ENCODE assay signal across 36 cellular contexts in genomic region chr20:42074944-42075343, GRCh38.
"Had no signal": no experiment of that assay in that cellular context is flagged by ENCODE, and none has a peak within 500 bp of the region (broad histone marks: within the 10 kb centered on the region; RNA-seq: fewer than 3 reads in every experiment).

No MANE protein-coding gene starts in this region.

- H3K9me3 Mint-ChIP-seq: activated CD4-positive, alpha-beta memory T cell treated with anti-CD3 and anti-CD28 coated beads for 36 hours; activated naive CD4-positive, alpha-beta T cell treated with anti-CD3 and anti-CD28 coated beads for 36 hours; activated naive CD4-positive, alpha-beta T cell treated with anti-CD3 and anti-CD28 coated beads, Interleukin-2, amount 50 U/mL, for 72 hours; activated T-cell treated with anti-CD3 and anti-CD28 coated beads, Interleukin-2, amount 50 U/mL, for 4 hours; activated T-helper 1 cell treated with anti-CD3 and anti-CD28 coated beads, Interleukin-12 subunit alpha, Interleukin-12 subunit beta, Interleukin-2, Interleukin-4 antibody, amounts not matched to agents 30 ng/mL and 10 ng/mL and 1 ng/mL, durations not matched to agents 14 hours and 24 hours and 36 hours had no signal

- ATAC-seq: activated CD4-positive, CD25-positive, alpha-beta regulatory T cell treated with anti-CD3 and anti-CD28 coated beads, Interleukin-2, amount 50 U/mL, for 24 hours; activated naive CD4-positive, alpha-beta T cell treated with anti-CD3 and anti-CD28 coated beads, Interleukin-2, amount 50 U/mL, for 72 hours; activated T-cell treated with anti-CD3 and anti-CD28 coated beads, Interleukin-2, amount 50 U/mL, for 4 hours; body of pancreas; PC-3; WTC11 had no signal

- H3K27me3 Mint-ChIP-seq: activated CD4-positive, alpha-beta memory T cell treated with anti-CD3 and anti-CD28 coated beads for 36 hours had no signal

- H3K4me3 Mint-ChIP-seq: activated CD4-positive, alpha-beta memory T cell treated with anti-CD3 and anti-CD28 coated beads for 36 hours; activated naive CD4-positive, alpha-beta T cell treated with anti-CD3 and anti-CD28 coated beads for 36 hours; activated T-cell treated with anti-CD3 and anti-CD28 coated beads, Interleukin-2, amount 50 U/mL, for 4 hours; activated T-helper 1 cell treated with anti-CD3 and anti-CD28 coated beads, Interleukin-12 subunit alpha, Interleukin-12 subunit beta, Interleukin-2, Interleukin-4 antibody, amounts not matched to agents 30 ng/mL and 10 ng/mL and 1 ng/mL, durations not matched to agents 14 hours and 24 hours and 36 hours; WTC11 had no signal

- H3K36me3 Mint-ChIP-seq: activated CD4-positive, alpha-beta memory T cell treated with anti-CD3 and anti-CD28 coated beads for 36 hours; activated naive CD4-positive, alpha-beta T cell treated with anti-CD3 and anti-CD28 coated beads, Interleukin-2, amount 50 U/mL, for 72 hours; WTC11 had no signal

- H3K9me3 ChIP-seq: adrenal gland, body of pancreas, breast epithelium, Peyer's patch had no signal

- H3K27ac Mint-ChIP-seq: activated CD4-positive, alpha-beta memory T cell treated with anti-CD3 and anti-CD28 coated beads for 36 hours; activated naive CD4-positive, alpha-beta T cell treated with anti-CD3 and anti-CD28 coated beads for 36 hours; activated naive CD4-positive, alpha-beta T cell treated with anti-CD3 and anti-CD28 coated beads, Interleukin-2, amount 50 U/mL, for 72 hours; activated T-helper 1 cell treated with anti-CD3 and anti-CD28 coated beads, Interleukin-12 subunit alpha, Interleukin-12 subunit beta, Interleukin-2, Interleukin-4 antibody, amounts not matched to agents 30 ng/mL and 10 ng/mL and 1 ng/mL, durations not matched to agents 14 hours and 24 hours and 36 hours; WTC11 had no signal

- H3K27me3 ChIP-seq: adrenal gland, body of pancreas, breast epithelium, Peyer's patch had no signal

- H3K27ac ChIP-seq: adrenal gland, body of pancreas, breast epithelium, Peyer's patch had no signal

- H3K36me3 ChIP-seq: adrenal gland, breast epithelium, Peyer's patch had no signal

- H3K4me3 ChIP-seq: adrenal gland, body of pancreas, breast epithelium, Peyer's patch had no signal

- FAIRE-seq: astrocyte had no signal

- DNase-seq: activated CD4-positive, alpha-beta memory T cell treated with anti-CD3 and anti-CD28 coated beads for 36 hours; activated CD4-positive, alpha-beta T cell treated with anti-CD3 and anti-CD28 coated beads for 4 hours; activated CD4-positive, alpha-beta T cell treated with anti-CD3 and anti-CD28 coated beads, Interleukin-2, amount 50 U/mL, for 1 hour; activated CD8-positive, alpha-beta memory T cell treated with anti-CD3 and anti-CD28 coated beads, Interleukin-2, amount 50 U/mL, for 4 hours; activated gamma-delta T cell treated with Interleukin-2 at 50 U/mL for 16 hours; activated naive CD4-positive, alpha-beta T cell treated with anti-CD3 and anti-CD28 coated beads for 36 hours; activated T-cell treated with anti-CD3 and anti-CD28 coated beads for 4 hours; activated T-cell treated with anti-CD3 and anti-CD28 coated beads, Interleukin-2, amount 50 U/mL, for 4 hours; adrenal gland; body of pancreas; Kasumi-1; KG1; MM.1S; MV-4-11; NCI-H1092; NCI-H1436 treated with DMSO at 0.1 percent for 48 hours; NCI-H1694 treated with DMSO at 0.1 percent for 48 hours; NCI-H2029; NCI-H345; NCI-H526; NCI-H748 treated with DMSO at 0.1 percent for 48 hours; NK-92 treated with Interleukin-12 subunit alpha and Interleukin-12 subunit beta, amount 100 ng/mL, for 24 hours; PC-3; Peyer's patch; RPMI8226; SIG-M5; SW 1271; T-helper 1 cell; T-helper 2 cell; T-helper 9 cell had no signal

- H3K4me1 ChIP-seq: adrenal gland, body of pancreas, breast epithelium, Peyer's patch had no signal
